Comparison of ENCODE assay signal across 8 cellular contexts in genomic region chr9:2008372-2008771, GRCh38.
"Had no signal": no experiment of that assay in that cellular context is flagged by ENCODE, and none has a peak within 500 bp of the region (broad histone marks: within the 10 kb centered on the region; RNA-seq: fewer than 3 reads in every experiment).

No MANE protein-coding gene starts in this region.

- DNase-seq: H9, HCEC 1CT, KBM-7 had no signal

- ATAC-seq: GM23338 had no signal

- H3K9me3 Mint-ChIP-seq: GM23338, H9 had no signal

- H3K4me3 ChIP-seq: GM23338 had no signal

- H3K9ac ChIP-seq: KMS-11 had no signal

- H3K27ac Mint-ChIP-seq: GM23338, H9 had no signal

- H3K4me2 ChIP-seq: GM23338, KMS-11 had no signal

- FAIRE-seq: H1, H54, HTR-8/SVneo had no signal

- H2AFZ ChIP-seq: GM23338 had no signal

- H3K27ac ChIP-seq: KMS-11 had no signal
